Comparison of ENCODE assay signal across 9 cellular contexts in genomic region chr16:3961449-3961849, GRCh38.
DNase-seq lines count a peak whose midpoint lies in the region; ATAC-seq, FAIRE-seq and TF ChIP-seq lines count a peak whose summit lies in the region.
"Had no signal": no experiment of that assay in that cellular context is flagged by ENCODE, and none has a peak within 500 bp of the region (broad histone marks: within the 10 kb centered on the region; RNA-seq: fewer than 3 reads in every experiment).

No MANE protein-coding gene starts in this region.

- no peaks in the 10 kb centered on the region for H3K9me3 ChIP-seq in CD4-positive, alpha-beta memory T cell (ENCODE audit: control insufficient read depth in 1 of 2, low read length in 2 of 2)
- no peaks in the 10 kb centered on the region for H3K9me3 ChIP-seq in esophagus muscularis mucosa
- H3K9me3 ChIP-seq in pancreas, result no peaks in the 10 kb centered on the region
- no peaks in the 10 kb centered on the region for H3K9me3 ChIP-seq in BE2C

- WGBS in esophagus muscularis mucosa, result 71% methylated on average over 11 of the region's 11 CpGs
- WGBS in pancreas, 2 donors, result 47 to 55% methylated on average over 11 of the region's 11 CpGs

- H3K4me3 ChIP-seq in CD4-positive, alpha-beta memory T cell (ENCODE audit: low read length in 2 of 2), result peak overlapping the region in 1 of 2 donors; percentile 32
- H3K4me3 ChIP-seq in esophagus muscularis mucosa (peak overlapping the region; percentile 48 to 61 (median 56)), pancreas (peak overlapping the region in 2 of 4 donors; percentile 29 to 36), BE2C (ENCODE audit: low read depth, low read length) (no peak overlapping the region)

- H3K4me3 Mint-ChIP-seq in CD4-positive, alpha-beta memory T cell, result peak overlapping the region in 4 of 8 donors; percentile 89 to 94 (median 91)

- no peak for TF ChIP-seq EP300 in esophagus muscularis mucosa (IDR thresholded peaks at IDR 0.05)

- CTCF ChIA-PET in CD4-positive, alpha-beta memory T cell (lab: Charles Lee; ENCODE audit: partially characterized antibody), result interaction anchor here (0.9 kb wide), 1 partner anchor 293 kb away, joined by 3 read pairs; no protein-coding TSS in a partner anchor

- peaks cover 25% of the 10 kb centered on the region for H3K4me1 ChIP-seq in CD4-positive, alpha-beta memory T cell (ENCODE audit: insufficient read depth, low read length)
- H3K4me1 ChIP-seq in esophagus muscularis mucosa, result peaks cover 8 to 24% (median 21%) of the 10 kb centered on the region in 4 donors
- peaks cover 5 to 7% (median 6%) of the 10 kb centered on the region in 3 donors for H3K4me1 ChIP-seq in pancreas
- H3K4me1 ChIP-seq in BE2C, result no peaks in the 10 kb centered on the region

- intact Hi-C loops in CD4-positive, alpha-beta memory T cell (cut with micrococcal nuclease), result loop anchor here (10.0 kb wide), 1 partner anchor 153 kb away; the partner anchor contains the start of gene ADCY9
- intact Hi-C loops in esophagus muscularis mucosa (cut with DNase I), result no loop called here
- intact Hi-C loops in pancreas (cut with DNase I), result no loop called here

- ATAC-seq in pancreas (peak; percentile 62 to 68 (median 63)), GM21576 (IDR thresholded peaks at IDR 0.05; ENCODE audit: unreplicated experiment) (no peak)

- no peak for FAIRE-seq in pancreas (lab: Jason Lieb, UNC)
- FAIRE-seq: TTC549 had no signal

- no peaks in the 10 kb centered on the region for H3K27me3 ChIP-seq in CD4-positive, alpha-beta memory T cell (ENCODE audit: insufficient read depth, low read length)
- H3K27me3 ChIP-seq in esophagus muscularis mucosa (no peaks in the 10 kb centered on the region), pancreas (no peaks in the 10 kb centered on the region), BE2C (peaks cover 33% of the 10 kb centered on the region)

- no peak overlapping the region for H3K27ac ChIP-seq in CD4-positive, alpha-beta memory T cell (ENCODE audit: low read depth, low read length)
- peak overlapping the region; percentile 68 to 80 (median 71) for H3K27ac ChIP-seq in esophagus muscularis mucosa (replicated peaks in 1 of 4)
- peak overlapping the region; percentile 76 to 89 (median 83) for H3K27ac ChIP-seq in pancreas

- H3K36me3 ChIP-seq in CD4-positive, alpha-beta memory T cell (ENCODE audit: insufficient read depth, low read length), result no peaks in the 10 kb centered on the region
- H3K36me3 ChIP-seq in esophagus muscularis mucosa (peaks cover 13 to 20% (median 16%) of the 10 kb centered on the region in 4 donors), pancreas (peaks cover 0 to 3% (median 0%) of the 10 kb centered on the region in 3 donors), BE2C (peaks cover 9% of the 10 kb centered on the region)

- peaks cover 4 to 15% of the 10 kb centered on the region in 2 donors for H3K36me3 Mint-ChIP-seq in CD4-positive, alpha-beta memory T cell

- H3K27me3 Mint-ChIP-seq in CD4-positive, alpha-beta memory T cell, result peaks cover 7 to 8% of the 10 kb centered on the region in 2 donors

- DNase-seq in CD4-positive, alpha-beta memory T cell, result no peak
- DNase-seq in NCI-H2196 treated with DMSO at 0.1 percent for 48 hours (lab: John Stamatoyannopoulos, UW; ENCODE audit: unreplicated experiment) (peak; percentile 21), esophagus muscularis mucosa (ENCODE audit: extremely low spot score) (no peak), pancreas (peak in 4 of 6 donors; percentile 44 to 63 (median 53)), DMS153 treated with DMSO at 0.1 percent for 48 hours (lab: John Stamatoyannopoulos, UW; ENCODE audit: unreplicated experiment) (no peak), BE2C (no peak)
- no peak for DNase-seq in stimulated activated CD4-positive, alpha-beta T cell treated with anti-CD3 and anti-CD28 coated beads, Interleukin-12 subunit alpha, Interleukin-12 subunit beta, amount 100 ng/mL, for 4 hours

- H3K9me3 Mint-ChIP-seq in CD4-positive, alpha-beta memory T cell, result peaks cover 0 to 3% (median 0%) of the 10 kb centered on the region in 8 donors

- POLR2A ChIA-PET in CD4-positive, alpha-beta memory T cell (lab: Charles Lee; ENCODE audit: partially characterized antibody), result interaction anchor here (0.5 kb wide), 1 partner anchor 497 kb away, joined by 3 read pairs; no protein-coding TSS in a partner anchor

- TF ChIP-seq CTCF in esophagus muscularis mucosa (IDR thresholded peaks at IDR 0.05), result no peak
- TF ChIP-seq CTCF in pancreas (IDR thresholded peaks at IDR 0.05), result no peak
- TF ChIP-seq CTCF in BE2C (IDR thresholded peaks at IDR 0.05; ENCODE audit: low read depth, low read length), result no peak

- H3K27ac Mint-ChIP-seq in CD4-positive, alpha-beta memory T cell, result peak overlapping the region; percentile 53 to 97 (median 93)

- TF ChIP-seq POLR2A in esophagus muscularis mucosa (IDR thresholded peaks at IDR 0.05; ENCODE audit: low read depth), result no peak

- peaks cover 13 to 35% (median 21%) of the 10 kb centered on the region in 4 donors for H3K4me1 Mint-ChIP-seq in CD4-positive, alpha-beta memory T cell

Comparison
In these comparisons a context has a peak if more than half of its experiments do, and no peak if none do; other contexts are left out.
1. DNase-seq: peak in NCI-H2196 treated with DMSO at 0.1 percent for 48 hours (single experiment) and pancreas (4 of 6); none in CD4-positive, alpha-beta memory T cell (0 of 5), esophagus muscularis mucosa (single experiment), DMS153 treated with DMSO at 0.1 percent for 48 hours (single experiment), stimulated activated CD4-positive, alpha-beta T cell treated with anti-CD3 and anti-CD28 coated beads, Interleukin-12 subunit alpha, Interleukin-12 subunit beta, amount 100 ng/mL, for 4 hours (single experiment) and BE2C (single experiment).